ENCODE assay signal across 8 cellular contexts in the genomic region with DNA sequence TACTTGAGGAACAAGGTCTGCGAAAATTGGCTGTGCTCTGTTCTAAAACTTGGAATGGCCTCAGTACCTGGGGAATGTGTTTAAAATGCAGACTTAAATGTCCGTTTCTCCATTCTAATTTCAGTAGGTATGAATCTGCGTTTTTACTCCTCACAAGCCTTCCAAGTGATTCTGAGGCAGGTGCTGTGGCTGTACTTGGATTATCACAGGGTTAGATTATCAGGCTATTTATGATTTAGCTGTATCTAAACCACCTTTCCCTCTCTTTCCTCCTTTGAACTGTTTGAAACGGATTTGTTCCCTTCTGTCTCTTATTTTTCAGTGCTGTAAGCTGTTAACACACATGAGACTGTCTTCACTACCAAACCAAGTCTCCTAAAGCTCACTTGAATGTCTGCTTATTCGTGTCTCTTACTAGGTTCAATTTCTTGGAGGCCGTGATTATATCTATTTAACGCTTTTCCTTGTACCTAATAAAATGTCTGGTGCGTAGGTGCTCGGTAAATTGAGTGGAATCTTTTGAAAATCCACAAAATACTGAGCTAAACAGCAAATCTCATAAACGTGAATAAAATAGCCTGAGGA. TPM values are rescaled to one million over a fixed set of nuclear protein-coding genes. Genes with fewer than 3 reads are reported as not detected.
DNase-seq lines count a peak whose midpoint lies in the region; ATAC-seq, FAIRE-seq and TF ChIP-seq lines count a peak whose summit lies in the region.

No MANE protein-coding gene starts in this region.

- H3K27me3 ChIP-seq in bronchial epithelial cell (ENCODE audit: control insufficient read depth, insufficient read depth, low read length) = no peaks in the 10 kb centered on the region

- H3K36me3 Mint-ChIP-seq in endothelial cell (ENCODE audit: low read depth, unreplicated experiment) = no peaks in the 10 kb centered on the region

- in situ Hi-C loops in GM13976 (cut with MboI; ENCODE audit: low sequenced_read_pairs, unreplicated experiment) = no loop called here

- peaks cover 5% of the 10 kb centered on the region for H3K4me1 ChIP-seq in mucosa of descending colon (ENCODE audit: low read depth)

- H3K36me3 ChIP-seq in bronchial epithelial cell (ENCODE audit: control insufficient read depth, insufficient read depth, low read length) (no peaks in the 10 kb centered on the region), mucosa of descending colon (ENCODE audit: low read depth) (no peaks in the 10 kb centered on the region)

- no peaks in the 10 kb centered on the region for H3K9me3 ChIP-seq in mucosa of descending colon

- TF ChIP-seq CTCF in AG09309 (IDR thresholded peaks at IDR 0.05; ENCODE audit: control insufficient read depth, insufficient read depth, low read depth, low read length, missing control alignments) (no peak), bronchial epithelial cell (IDR thresholded peaks at IDR 0.05; ENCODE audit: insufficient read depth, low read length, severe bottlenecking) (no peak), mucosa of descending colon (IDR thresholded peaks at IDR 0.05) (no peak), GM13976 (IDR thresholded peaks at IDR 0.05; ENCODE audit: borderline replicate concordance, control extremely low read depth, extremely low read depth, insufficient read depth, missing control alignments) (no peak), endothelial cell (IDR thresholded peaks at IDR 0.05; ENCODE audit: unreplicated experiment) (no peak)

- intact Hi-C loops in mucosa of descending colon (cut with DNase I, micrococcal nuclease) = loop anchor here in 1 of 2 donors (2.0 kb wide), 1 partner anchor 63 kb away; no protein-coding TSS in a partner anchor

- H3K4me3 Mint-ChIP-seq in endothelial cell (ENCODE audit: unreplicated experiment) = no peak overlapping the region

- H3K4me3 ChIP-seq in AG09309 (ENCODE audit: control insufficient read depth, low read depth, low read length) (peak overlapping the region; percentile 59), bronchial epithelial cell (ENCODE audit: low read depth, low read length) (peak overlapping the region; percentile 58), mucosa of descending colon (peak overlapping the region; percentile 36)

- H3K27ac Mint-ChIP-seq in endothelial cell (ENCODE audit: unreplicated experiment) = no peak overlapping the region

- H3K4me1 Mint-ChIP-seq in endothelial cell (ENCODE audit: unreplicated experiment) = no peaks in the 10 kb centered on the region

- FAIRE-seq in bronchial epithelial cell (lab: Jason Lieb, UNC) = no peak

- H3K27me3 Mint-ChIP-seq in endothelial cell (ENCODE audit: unreplicated experiment) = no peaks in the 10 kb centered on the region

- ATAC-seq in mucosa of descending colon = no peak
- no peak for ATAC-seq in GM19395 (IDR thresholded peaks at IDR 0.05; ENCODE audit: unreplicated experiment)

- no peaks in the 10 kb centered on the region for H3K9me3 Mint-ChIP-seq in endothelial cell (ENCODE audit: unreplicated experiment)

- DNase-seq in AG09309 (ENCODE audit: low read depth) (no peak), HT1080 (ENCODE audit: low read depth) (peak; percentile 8), bronchial epithelial cell (ENCODE audit: low read depth) (no peak), mucosa of descending colon (no peak), GM13976 (ENCODE audit: low spot score) (no peak), endothelial cell (ENCODE audit: low spot score) (no peak)
- no peak for DNase-seq in activated naive CD4-positive, alpha-beta T cell treated with Interleukin-2 at 50 U/mL for 16 hours

RNA-seq across cellular contexts. Expression of gene CETN3, which starts 0.7 kb away (rescaled TPM):
- total RNA-seq in HT1080 (2014; rRNA removed; shearing (Covaris generic)) = 24.6 and 29.8 TPM in 2 replicates
- polyA plus RNA-seq in HT1080 (2015; cell fraction: cytosol; rRNA removed) = 39.1 and 44.7 TPM in 2 replicates
- polyA plus RNA-seq in HT1080 (2015; cell fraction: nucleus; rRNA removed) = 32.6 and 36.4 TPM in 2 replicates
- total RNA-seq in bronchial epithelial cell = 8.2 and 15.7 TPM in 2 replicates
- 10 to 100 TPM; 15.0 to 18.7 (median 17.8) TPM for total RNA-seq in mucosa of descending colon
- total RNA-seq in endothelial cell (ENCODE audit: unreplicated experiment) = 20.4 TPM
